8 cellular contexts compared by ENCODE assay signal in the genomic region with DNA sequence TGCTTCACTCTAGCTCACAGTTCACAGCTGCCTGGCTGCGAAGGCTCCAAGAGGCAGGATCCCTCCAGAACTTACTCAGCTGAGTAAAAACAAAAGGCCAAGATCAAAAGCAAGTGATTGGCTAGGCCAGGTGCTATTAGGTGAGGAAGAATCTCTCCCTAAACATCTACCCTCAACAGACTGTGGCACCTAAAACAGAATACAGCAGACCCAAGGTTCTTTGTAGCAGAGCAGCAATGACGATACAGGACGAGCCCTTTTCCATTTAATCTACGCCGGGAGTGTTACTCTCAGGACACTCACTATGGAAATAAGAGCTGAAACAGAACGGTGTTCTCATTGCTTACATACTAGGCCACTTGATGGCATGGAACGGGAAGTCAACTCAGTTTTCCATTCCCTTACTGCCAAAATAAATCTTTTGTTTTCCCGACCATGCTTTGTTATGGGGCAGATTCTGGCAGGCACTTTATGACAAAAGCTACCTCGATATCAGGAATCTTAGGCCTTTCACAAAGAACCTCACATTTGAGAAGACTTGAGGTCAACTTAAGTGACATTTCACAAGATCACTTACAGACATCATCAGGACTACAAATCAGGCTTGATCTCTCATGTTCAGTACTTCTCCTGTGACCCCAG. TPM values are rescaled to one million over a fixed set of nuclear protein-coding genes. Genes with fewer than 3 reads are reported as not detected.
DNase-seq lines count a peak whose midpoint lies in the region; ATAC-seq, FAIRE-seq and TF ChIP-seq lines count a peak whose summit lies in the region.

No MANE protein-coding gene starts in this region.

- peaks cover 50% of the 10 kb centered on the region for H3K4me1 Mint-ChIP-seq in activated CD4-positive, alpha-beta T cell treated with anti-CD3 and anti-CD28 coated beads for 36 hours
- H3K4me1 Mint-ChIP-seq in stimulated activated naive B cell treated with anti-CD40 and anti-IgM and Interleukin-4, amounts not matched to agents 10 μg/mL and 1 μg/mL and 100 μg/mL, for 72 hours = peaks cover 16 to 33% of the 10 kb centered on the region in 2 donors

- intact Hi-C loops in activated CD4-positive, alpha-beta T cell treated with anti-CD3 and anti-CD28 coated beads for 36 hours (cut with DNase I, micrococcal nuclease) = loop anchor here (2.0 to 5.0 kb wide), 5 partner anchors 44 to 791 kb away; partner anchors contain the start of gene BNIP2 (in 1 of the 2)

- H3K36me3 ChIP-seq in bronchial epithelial cell (ENCODE audit: control insufficient read depth, insufficient read depth, low read length) = peaks cover 5% of the 10 kb centered on the region

- H3K9me3 Mint-ChIP-seq in activated CD4-positive, alpha-beta T cell treated with anti-CD3 and anti-CD28 coated beads for 36 hours (ENCODE audit: low read depth) = no peaks in the 10 kb centered on the region
- no peaks in the 10 kb centered on the region for H3K9me3 Mint-ChIP-seq in stimulated activated naive B cell treated with anti-CD40 and anti-IgM and Interleukin-4, amounts not matched to agents 10 μg/mL and 1 μg/mL and 100 μg/mL, for 72 hours

- no peaks in the 10 kb centered on the region for H3K27me3 ChIP-seq in bronchial epithelial cell (ENCODE audit: control insufficient read depth, insufficient read depth, low read length)

- H3K27ac Mint-ChIP-seq in activated CD4-positive, alpha-beta T cell treated with anti-CD3 and anti-CD28 coated beads for 36 hours = peak overlapping the region; percentile 98
- peak overlapping the region; percentile 99 for H3K27ac Mint-ChIP-seq in stimulated activated naive B cell treated with anti-CD40 and anti-IgM and Interleukin-4, amounts not matched to agents 10 μg/mL and 1 μg/mL and 100 μg/mL, for 72 hours

- POLR2A ChIA-PET in activated CD4-positive, alpha-beta T cell treated with anti-CD3 and anti-CD28 coated beads for 36 hours (lab: Charles Lee) = interaction anchor here (0.7 to 1.8 kb wide), 6 partner anchors 15 to 455 kb away, joined by 3 to 4 read pairs (median 4); no protein-coding TSS in a partner anchor

- H3K27me3 Mint-ChIP-seq in activated CD4-positive, alpha-beta T cell treated with anti-CD3 and anti-CD28 coated beads for 36 hours = no peaks in the 10 kb centered on the region
- no peaks in the 10 kb centered on the region for H3K27me3 Mint-ChIP-seq in stimulated activated naive B cell treated with anti-CD40 and anti-IgM and Interleukin-4, amounts not matched to agents 10 μg/mL and 1 μg/mL and 100 μg/mL, for 72 hours

- TF ChIP-seq CTCF in bronchial epithelial cell (IDR thresholded peaks at IDR 0.05; ENCODE audit: insufficient read depth, low read length, severe bottlenecking) = no peak

- H3K4me3 ChIP-seq in bronchial epithelial cell (ENCODE audit: low read depth, low read length) = peak overlapping the region; percentile 67

- H3K4me3 Mint-ChIP-seq in activated CD4-positive, alpha-beta T cell treated with anti-CD3 and anti-CD28 coated beads for 36 hours = peak overlapping the region; percentile 91
- peak overlapping the region; percentile 94 to 97 for H3K4me3 Mint-ChIP-seq in stimulated activated naive B cell treated with anti-CD40 and anti-IgM and Interleukin-4, amounts not matched to agents 10 μg/mL and 1 μg/mL and 100 μg/mL, for 72 hours

- no peak for DNase-seq in activated CD4-positive, alpha-beta T cell treated with anti-CD3 and anti-CD28 coated beads for 36 hours
- DNase-seq in activated CD4-positive, alpha-beta T cell treated with anti-CD3 and anti-CD28 coated beads for 48 hours = no peak
- DNase-seq in NCI-H748 treated with DMSO at 0.1 percent for 48 hours (lab: John Stamatoyannopoulos, UW) = peak; percentile 6
- DNase-seq in bronchial epithelial cell (ENCODE audit: low read depth) = peak; percentile 39
- peak; percentile 60 for DNase-seq in islet precursor cell
- no peak for DNase-seq in stimulated activated naive B cell treated with anti-CD40 and anti-IgM and Interleukin-4, amounts not matched to agents 10 μg/mL and 1 μg/mL and 100 μg/mL, for 72 hours
- DNase-seq in effector CD4-positive, alpha-beta T cell = no peak
- DNase-seq in HuH-7 (ENCODE audit: low spot score) = no peak

- CTCF ChIA-PET in activated CD4-positive, alpha-beta T cell treated with anti-CD3 and anti-CD28 coated beads for 36 hours (lab: Charles Lee) = interaction anchor here (0.5 to 2.1 kb wide), 7 partner anchors 30 to 439 kb away, joined by 3 to 8 read pairs (median 3); no protein-coding TSS in a partner anchor

- H3K36me3 Mint-ChIP-seq in activated CD4-positive, alpha-beta T cell treated with anti-CD3 and anti-CD28 coated beads for 36 hours (ENCODE audit: low read depth) = peaks cover 20% of the 10 kb centered on the region
- H3K36me3 Mint-ChIP-seq in stimulated activated naive B cell treated with anti-CD40 and anti-IgM and Interleukin-4, amounts not matched to agents 10 μg/mL and 1 μg/mL and 100 μg/mL, for 72 hours = peaks cover 14 to 21% of the 10 kb centered on the region in 2 donors

- no peak for ATAC-seq in activated CD4-positive, alpha-beta T cell treated with anti-CD3 and anti-CD28 coated beads for 36 hours
- no peak for ATAC-seq in stimulated activated naive B cell treated with anti-CD40 and anti-IgM and Interleukin-4, amounts not matched to agents 10 μg/mL and 1 μg/mL and 100 μg/mL, for 72 hours (replicated peaks)

- FAIRE-seq in bronchial epithelial cell (lab: Jason Lieb, UNC) = no peak

RNA-seq across cellular contexts. Expression of gene ICE2, which starts 0.8 kb away (rescaled TPM):
- 10 to 100 TPM; 72.8 to 81.6 TPM for total RNA-seq in activated CD4-positive, alpha-beta T cell treated with anti-CD3 and anti-CD28 coated beads for 36 hours
- total RNA-seq in bronchial epithelial cell = 22.6 and 29.4 TPM in 2 replicates

Comparison
In these comparisons a context has a peak if more than half of its experiments do, and no peak if none do; other contexts are left out.
1. DNase-seq: peak in NCI-H748 treated with DMSO at 0.1 percent for 48 hours (single experiment), bronchial epithelial cell (single experiment) and islet precursor cell (single experiment); none in activated CD4-positive, alpha-beta T cell treated with anti-CD3 and anti-CD28 coated beads for 36 hours (single experiment), activated CD4-positive, alpha-beta T cell treated with anti-CD3 and anti-CD28 coated beads for 48 hours (single experiment), stimulated activated naive B cell treated with anti-CD40 and anti-IgM and Interleukin-4, amounts not matched to agents 10 μg/mL and 1 μg/mL and 100 μg/mL, for 72 hours (single experiment), effector CD4-positive, alpha-beta T cell (single experiment) and HuH-7 (single experiment).